Comparison of ENCODE assay signal across 8 cellular contexts in the genomic region with DNA sequence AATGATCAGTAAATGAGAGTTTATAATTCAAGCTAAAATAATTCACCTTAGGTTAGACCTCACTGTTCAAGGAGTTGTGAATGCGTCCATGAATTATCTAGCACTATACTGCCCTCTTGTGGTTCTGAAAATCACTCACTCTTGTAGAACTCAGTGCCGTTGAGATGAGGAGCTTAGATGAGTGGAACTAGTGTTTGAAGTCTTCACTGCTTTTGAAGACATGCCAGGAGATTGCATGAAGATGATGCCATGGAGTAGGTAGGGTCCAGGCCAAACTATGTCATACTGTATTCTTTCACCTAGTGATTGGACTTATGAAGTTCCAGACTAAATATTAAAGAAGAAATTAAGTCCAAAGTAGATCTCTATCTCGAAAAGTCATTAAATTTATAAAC. TPM values are rescaled to one million over a fixed set of nuclear protein-coding genes. Genes with fewer than 3 reads are reported as not detected.
DNase-seq lines count a peak whose midpoint lies in the region; ATAC-seq, FAIRE-seq and TF ChIP-seq lines count a peak whose summit lies in the region.

No MANE protein-coding gene starts in this region.

- peaks cover 8% of the 10 kb centered on the region for H3K36me3 ChIP-seq in OCI-LY3 (replicated peaks; ENCODE audit: low read depth, low read length)
- no peaks in the 10 kb centered on the region for H3K36me3 ChIP-seq in mammary epithelial cell (ENCODE audit: insufficient read depth, low read length)
- H3K36me3 ChIP-seq in keratinocyte (ENCODE audit: control insufficient read depth in 2 of 2, extremely low read depth in 1 of 2, insufficient read depth in 2 of 2, low read length in 2 of 2), result no peaks in the 10 kb centered on the region

- intact Hi-C loops in mammary epithelial cell (cut with micrococcal nuclease), result loop anchor here (1.0 to 5.0 kb wide), 7 partner anchors 26 to 431 kb away; no protein-coding TSS in a partner anchor

- H3K4me3 ChIP-seq in OCI-LY3 (ENCODE audit: low read length) (no peak overlapping the region), mammary epithelial cell (replicated peaks in 1 of 3; ENCODE audit: insufficient read depth in 1 of 3, low read depth in 2 of 3, low read length in 3 of 3) (no peak overlapping the region), keratinocyte (ENCODE audit: control insufficient read depth in 2 of 3, extremely low read depth in 1 of 3, insufficient read depth in 2 of 3, low read depth in 1 of 3, low read length in 3 of 3) (no peak overlapping the region)

- no TSS peak for BruUV-seq in mammary epithelial cell (replicated peaks; lab: Mats Ljungman, UMichigan)

- H3K27ac Mint-ChIP-seq in stimulated activated naive B cell treated with anti-CD40 and anti-IgM and Interleukin-4, amounts not matched to agents 10 μg/mL and 1 μg/mL and 100 μg/mL, for 72 hours, result peak overlapping the region; percentile 37

- H3K27me3 ChIP-seq in OCI-LY3 (ENCODE audit: low read depth, low read length) (no peaks in the 10 kb centered on the region), mammary epithelial cell (ENCODE audit: insufficient read depth, low read length) (no peaks in the 10 kb centered on the region), keratinocyte (ENCODE audit: control insufficient read depth, extremely low read depth, insufficient read depth, low read length) (no peaks in the 10 kb centered on the region)

- FAIRE-seq in keratinocyte (lab: Jason Lieb, UNC), result peak; percentile 77

- H3K9ac ChIP-seq in OCI-LY3 (ENCODE audit: low read length) (no peak overlapping the region), mammary epithelial cell (ENCODE audit: insufficient read depth, low read length) (no peak overlapping the region), keratinocyte (ENCODE audit: control insufficient read depth, extremely low read depth, insufficient read depth, low read length) (no peak overlapping the region)

- no peak for DNase-seq in activated T-cell treated with anti-CD3 and anti-CD28 coated beads, Interleukin-2, amount 50 U/mL, for 4 hours
- DNase-seq in activated T-cell treated with anti-CD3 and anti-CD28 coated beads, Interleukin-2, amount 50 U/mL, for 1 hour, result no peak
- DNase-seq in KBM-7 (peak; percentile 82), mammary epithelial cell (peak; percentile 83), keratinocyte (ENCODE audit: low read depth, low spot score) (peak; percentile 60)
- peak; percentile 31 for DNase-seq in stimulated activated naive B cell treated with anti-CD40 and anti-IgM and Interleukin-4, amounts not matched to agents 10 μg/mL and 1 μg/mL and 100 μg/mL, for 72 hours

- no peak overlapping the region for H3K4me3 Mint-ChIP-seq in activated T-cell treated with anti-CD3 and anti-CD28 coated beads, Interleukin-2, amount 50 U/mL, for 4 hours
- H3K4me3 Mint-ChIP-seq in stimulated activated naive B cell treated with anti-CD40 and anti-IgM and Interleukin-4, amounts not matched to agents 10 μg/mL and 1 μg/mL and 100 μg/mL, for 72 hours, result no peak overlapping the region

- H3K79me2 ChIP-seq in OCI-LY3 (ENCODE audit: low read length) (no peaks in the 10 kb centered on the region), mammary epithelial cell (ENCODE audit: insufficient read depth, low read length) (no peaks in the 10 kb centered on the region), keratinocyte (ENCODE audit: control insufficient read depth, insufficient read depth, low read length) (no peaks in the 10 kb centered on the region)

- peaks cover 21% of the 10 kb centered on the region for H3K4me1 ChIP-seq in OCI-LY3 (ENCODE audit: low read length)
- peaks cover 39% of the 10 kb centered on the region for H3K4me1 ChIP-seq in mammary epithelial cell (ENCODE audit: insufficient read depth, low read length)
- H3K4me1 ChIP-seq in keratinocyte (ENCODE audit: control insufficient read depth, extremely low read depth, insufficient read depth, low read length), result peaks cover 37% of the 10 kb centered on the region

- no peaks in the 10 kb centered on the region for H3K9me3 Mint-ChIP-seq in activated T-cell treated with anti-CD3 and anti-CD28 coated beads, Interleukin-2, amount 50 U/mL, for 4 hours
- H3K9me3 Mint-ChIP-seq in stimulated activated naive B cell treated with anti-CD40 and anti-IgM and Interleukin-4, amounts not matched to agents 10 μg/mL and 1 μg/mL and 100 μg/mL, for 72 hours, result no peaks in the 10 kb centered on the region

- no peaks in the 10 kb centered on the region for H3K27me3 Mint-ChIP-seq in activated T-cell treated with anti-CD3 and anti-CD28 coated beads, Interleukin-2, amount 50 U/mL, for 4 hours (ENCODE audit: low read depth)
- H3K27me3 Mint-ChIP-seq in stimulated activated naive B cell treated with anti-CD40 and anti-IgM and Interleukin-4, amounts not matched to agents 10 μg/mL and 1 μg/mL and 100 μg/mL, for 72 hours, result no peaks in the 10 kb centered on the region

- peaks cover 52% of the 10 kb centered on the region for H3K4me1 Mint-ChIP-seq in activated T-cell treated with anti-CD3 and anti-CD28 coated beads, Interleukin-2, amount 50 U/mL, for 4 hours (ENCODE audit: low read depth)
- H3K4me1 Mint-ChIP-seq in stimulated activated naive B cell treated with anti-CD40 and anti-IgM and Interleukin-4, amounts not matched to agents 10 μg/mL and 1 μg/mL and 100 μg/mL, for 72 hours, result peaks cover 13 to 34% of the 10 kb centered on the region in 2 donors

- H3K9me3 ChIP-seq in OCI-LY3 (ENCODE audit: insufficient read depth, low read length), result no peaks in the 10 kb centered on the region
- H3K9me3 ChIP-seq in mammary epithelial cell (replicated peaks; ENCODE audit: insufficient read depth, low read length), result no peaks in the 10 kb centered on the region
- no peaks in the 10 kb centered on the region for H3K9me3 ChIP-seq in keratinocyte (ENCODE audit: control insufficient read depth, low read depth, low read length)

- dilution Hi-C loops in mammary epithelial cell (cut with HindIII; ENCODE audit: low sequenced_read_pairs), result loop anchor here (25.0 kb wide), 1 partner anchor 442 kb away; the partner anchor contains the start of gene LRRC28
- dilution Hi-C loops in keratinocyte (cut with MboI; ENCODE audit: extremely low pct_ligation_motif_present, low sequenced_read_pairs), result no loop called here

- H3K9me1 ChIP-seq in keratinocyte (ENCODE audit: control insufficient read depth, extremely low read depth, insufficient read depth, low read length), result no peaks in the 10 kb centered on the region

- in situ Hi-C loops in KBM-7 (cut with MboI; ENCODE audit: low pct_unique_long_range_greater_than_20kb, low sequenced_read_pairs), result no loop called here
- in situ Hi-C loops in mammary epithelial cell (cut with MboI; ENCODE audit: low sequenced_read_pairs in 2 of 2), result loop anchor here in 1 of 2 donors (10.0 to 25.0 kb wide), 2 partner anchors 292 to 420 kb away; no protein-coding TSS in a partner anchor

- CTCF ChIA-PET in mammary epithelial cell (lab: Charles Lee; ENCODE audit: low non-redundant PET), result interaction anchor here (0.6 to 1.5 kb wide), 20 partner anchors 14 to 1295 kb away, joined by 3 to 26 read pairs (median 6); partner anchors contain the start of genes LYSMD4 and SYNM

- H4K20me1 ChIP-seq in OCI-LY3 (ENCODE audit: insufficient read depth, low read length) (no peaks in the 10 kb centered on the region), mammary epithelial cell (ENCODE audit: insufficient read depth, low read length) (no peaks in the 10 kb centered on the region), keratinocyte (ENCODE audit: control insufficient read depth, extremely low read depth, insufficient read depth, low read length) (no peaks in the 10 kb centered on the region)

- H3K27ac ChIP-seq in OCI-LY3 (ENCODE audit: low read length), result no peak overlapping the region
- no peak overlapping the region for H3K27ac ChIP-seq in mammary epithelial cell (ENCODE audit: insufficient read depth, low read depth, low read length)
- peak overlapping the region; percentile 82 for H3K27ac ChIP-seq in keratinocyte (ENCODE audit: control insufficient read depth, insufficient read depth, low read length)

- no peak overlapping the region for H2AFZ ChIP-seq in OCI-LY3 (ENCODE audit: low read depth, low read length)
- H2AFZ ChIP-seq in mammary epithelial cell (ENCODE audit: low read depth, low read length), result no peak overlapping the region
- H2AFZ ChIP-seq in keratinocyte (ENCODE audit: control insufficient read depth, low read length), result no peak overlapping the region

- H3K4me2 ChIP-seq in OCI-LY3 (ENCODE audit: low read length) (no peak overlapping the region), mammary epithelial cell (ENCODE audit: insufficient read depth, low read depth, low read length) (peak overlapping the region; percentile 64), keratinocyte (ENCODE audit: control insufficient read depth, extremely low read depth, insufficient read depth, low read depth, low read length) (peak overlapping the region; percentile 77)

- WGBS in mammary epithelial cell (ENCODE audit: low coverage, missing lambda C conversion rate), result 33% methylated on average over 3 of the region's 3 CpGs

- peak; percentile 51 to 64 for ATAC-seq in activated T-cell treated with anti-CD3 and anti-CD28 coated beads, Interleukin-2, amount 50 U/mL, for 4 hours
- peak; percentile 67 for ATAC-seq in GM21737 (IDR thresholded peaks at IDR 0.05; ENCODE audit: unreplicated experiment)
- peak; percentile 94 to 95 for ATAC-seq in stimulated activated naive B cell treated with anti-CD40 and anti-IgM and Interleukin-4, amounts not matched to agents 10 μg/mL and 1 μg/mL and 100 μg/mL, for 72 hours (replicated peaks)

- peak; percentile 95 for TF ChIP-seq CTCF in OCI-LY3 (IDR thresholded peaks at IDR 0.05; ENCODE audit: low read depth, low read length)
- TF ChIP-seq CTCF in mammary epithelial cell (conservative IDR thresholded peaks at IDR 0.05 in 1 of 2, IDR thresholded peaks at IDR 0.05 in 1 of 2; ENCODE audit: extremely low read depth in 1 of 2, insufficient read depth in 1 of 2, low read depth in 1 of 2, low read length in 2 of 2), result peak; percentile 78 to 85
- TF ChIP-seq CTCF in keratinocyte (optimal IDR thresholded peaks at IDR 0.05 in 1 of 3, IDR thresholded peaks at IDR 0.05 in 1 of 3, conservative IDR thresholded peaks at IDR 0.05 in 1 of 3; ENCODE audit: extremely low read depth in 1 of 3, insufficient read depth in 2 of 3, low read length in 3 of 3), result peak; percentile 56 to 73 (median 57)

- peaks cover 9% of the 10 kb centered on the region for H3K36me3 Mint-ChIP-seq in activated T-cell treated with anti-CD3 and anti-CD28 coated beads, Interleukin-2, amount 50 U/mL, for 4 hours (ENCODE audit: insufficient read depth)
- H3K36me3 Mint-ChIP-seq in stimulated activated naive B cell treated with anti-CD40 and anti-IgM and Interleukin-4, amounts not matched to agents 10 μg/mL and 1 μg/mL and 100 μg/mL, for 72 hours, result peaks cover 27 to 39% of the 10 kb centered on the region in 2 donors

RNA-seq across cellular contexts. Expression of gene LYSMD4, which starts 28.8 kb away (rescaled TPM):
- 1 to 10 TPM; 4.5 to 6.2 (median 5.5) TPM for total RNA-seq in activated T-cell treated with anti-CD3 and anti-CD28 coated beads, Interleukin-2, amount 50 U/mL, for 4 hours
- 10 to 100 TPM; 10.9 to 20.5 TPM for total RNA-seq in mammary epithelial cell
- polyA plus RNA-seq in mammary epithelial cell (9.6 TPM), keratinocyte (7.3 to 8.9 TPM (median 8.5 TPM) in 3 replicates)
- polyA minus RNA-seq in mammary epithelial cell (3.5 TPM), keratinocyte (4.5 to 5.8 TPM (median 5.1 TPM) in 3 replicates)
- polyA plus RNA-seq in keratinocyte (2011; ENCODE audit: low read depth), result 1.6 TPM
- polyA plus RNA-seq in keratinocyte (2011; cell fraction: cytosol; rRNA removed), result 3.8 and 5.5 TPM in 2 replicates
- 21.3 and 23.2 TPM in 2 replicates for polyA plus RNA-seq in keratinocyte (2011; cell fraction: nucleus; rRNA removed)
- polyA plus RNA-seq in keratinocyte (2012; ENCODE audit: low replicate concordance), result 6.8 and 7.0 TPM in 2 replicates
- polyA minus RNA-seq in keratinocyte (2011; cell fraction: cytosol; rRNA and poly(A)+ RNA removed), result 5.9 TPM
- polyA minus RNA-seq in keratinocyte (2011; cell fraction: nucleus; rRNA and poly(A)+ RNA removed), result 4.5 and 8.4 TPM in 2 replicates

Comparison
In these comparisons a context has a peak if more than half of its experiments do, and no peak if none do; other contexts are left out.
1. DNase-seq: peak in KBM-7 (single experiment), mammary epithelial cell (single experiment), keratinocyte (single experiment) and stimulated activated naive B cell treated with anti-CD40 and anti-IgM and Interleukin-4, amounts not matched to agents 10 μg/mL and 1 μg/mL and 100 μg/mL, for 72 hours (single experiment); none in activated T-cell treated with anti-CD3 and anti-CD28 coated beads, Interleukin-2, amount 50 U/mL, for 4 hours (single experiment) and activated T-cell treated with anti-CD3 and anti-CD28 coated beads, Interleukin-2, amount 50 U/mL, for 1 hour (single experiment).
2. Peak in every context shown above with its lines, with median percentiles within 50 percentile points of each other: ATAC-seq and CTCF ChIP-seq.